ENCODE assay signal across 8 cellular contexts in the genomic region with DNA sequence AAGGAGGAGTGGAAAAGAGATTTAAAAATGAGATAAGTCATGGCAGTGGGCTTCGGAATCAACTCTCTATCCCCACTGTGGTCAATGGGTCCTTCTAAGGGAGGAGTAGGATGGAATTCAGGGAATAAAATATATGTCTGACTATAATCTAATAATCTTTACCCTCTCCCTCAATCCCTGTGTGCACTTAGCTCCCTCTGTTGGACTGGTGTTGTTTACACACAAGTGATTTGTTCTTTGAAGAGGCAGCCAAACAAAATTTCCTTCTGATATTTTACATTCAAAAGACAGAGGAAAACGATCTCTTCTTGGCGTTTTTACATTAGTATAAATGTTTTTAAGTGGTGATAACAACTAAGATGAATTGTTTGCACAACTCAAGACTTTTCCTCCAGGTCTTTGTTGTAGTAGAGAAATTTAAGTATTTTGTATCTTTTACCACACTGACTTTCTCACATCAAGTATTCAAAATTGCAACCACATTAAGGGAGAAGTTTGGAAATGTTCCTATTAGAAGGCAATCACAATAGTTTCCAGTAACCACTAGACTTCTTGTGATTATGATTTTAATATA.
DNase-seq lines count a peak whose midpoint lies in the region; ATAC-seq and TF ChIP-seq lines count a peak whose summit lies in the region.

No MANE protein-coding gene starts in this region.

- intact Hi-C loops in PC-3 (cut with micrococcal nuclease), result loop anchor here (1.0 to 10.0 kb wide), 4 partner anchors 296 to 623 kb away; no protein-coding TSS in a partner anchor

- H4K20me1 ChIP-seq in PC-3 (ENCODE audit: low read length), result no peaks in the 10 kb centered on the region

- no peaks in the 10 kb centered on the region for H3K9me3 ChIP-seq in PC-3 (ENCODE audit: low read length)

- peak; percentile 43; the same call in 1 of the 2 replicates for ATAC-seq in PC-3
- no peak for ATAC-seq in GM19397 (IDR thresholded peaks at IDR 0.05; ENCODE audit: unreplicated experiment)
- no peak for ATAC-seq in GM18873 (IDR thresholded peaks at IDR 0.05; ENCODE audit: low FRiP score, unreplicated experiment)

- TF ChIP-seq CTCF in GM20000 (IDR thresholded peaks at IDR 0.05; ENCODE audit: extremely low read depth, missing control alignments) (peak; percentile 28), PC-3 (conservative IDR thresholded peaks at IDR 0.05; ENCODE audit: low read depth, low read length) (peak; percentile 68), fibroblast of the aortic adventitia (IDR thresholded peaks at IDR 0.05; ENCODE audit: insufficient read depth, low read length) (peak; percentile 64)

- H3K79me2 ChIP-seq in PC-3 (ENCODE audit: low read length), result no peaks in the 10 kb centered on the region

- CTCF ChIA-PET in PC-3 (lab: Charles Lee), result interaction anchor here (0.7 kb wide), 1 partner anchor 617 kb away, joined by 4 read pairs; no protein-coding TSS in a partner anchor

- no peaks in the 10 kb centered on the region for H3K27me3 ChIP-seq in PC-3 (ENCODE audit: low read length)

- no TSS peak for BruUV-seq in PC-3 (replicated peaks; lab: Mats Ljungman, UMichigan)

- H3K27ac ChIP-seq in PC-3 (ENCODE audit: low read length), result no peak overlapping the region

- H3K9ac ChIP-seq in PC-3 (ENCODE audit: low read length), result no peak overlapping the region

- no peak overlapping the region for H3K4me2 ChIP-seq in PC-3 (ENCODE audit: low read length)

- no peaks in the 10 kb centered on the region for H3K36me3 ChIP-seq in PC-3 (ENCODE audit: low read depth, low read length)

- no peaks in the 10 kb centered on the region for H3K4me1 ChIP-seq in PC-3 (ENCODE audit: insufficient read depth, low read length)

- no peak overlapping the region for H3K4me3 ChIP-seq in PC-3 (ENCODE audit: low read length)
- H3K4me3 ChIP-seq in fibroblast of the aortic adventitia (ENCODE audit: low read depth, low read length), result no peak overlapping the region

- DNase-seq in A172 (ENCODE audit: low spot score), result peak; percentile 11
- no peak for DNase-seq in GM20000 (ENCODE audit: low spot score)
- DNase-seq in PC-3, result peak; percentile 58
- DNase-seq in fibroblast of the aortic adventitia (ENCODE audit: low read depth), result peak; percentile 91
- DNase-seq in 8988T, result no peak
- DNase-seq in KG1 (lab: John Stamatoyannopoulos, UW), result no peak

- H3K9me2 ChIP-seq in PC-3 (replicated peaks; ENCODE audit: low read length), result no peaks in the 10 kb centered on the region

- H3F3A ChIP-seq in PC-3 (ENCODE audit: low read length, unreplicated experiment), result no peaks in the 10 kb centered on the region

- H2AFZ ChIP-seq in PC-3 (ENCODE audit: low read length), result no peak overlapping the region

- POLR2A ChIA-PET in PC-3 (lab: Charles Lee; ENCODE audit: unreplicated experiment), result no interaction called here

Comparison
In these comparisons a context has a peak if more than half of its experiments do, and no peak if none do; other contexts are left out.
1. DNase-seq: peak in A172 (single experiment), PC-3 (single experiment) and fibroblast of the aortic adventitia (single experiment); none in GM20000 (single experiment), 8988T (single experiment) and KG1 (single experiment).
2. Peak in every context shown above with its lines, with median percentiles within 50 percentile points of each other: CTCF ChIP-seq.